20 cellular contexts compared by ENCODE assay signal in genomic region chr9:20236676-20237075, GRCh38.
DNase-seq lines count a peak whose midpoint lies in the region; ATAC-seq and TF ChIP-seq lines count a peak whose summit lies in the region.
"Had no signal": no experiment of that assay in that cellular context is flagged by ENCODE, and none has a peak within 500 bp of the region (broad histone marks: within the 10 kb centered on the region; RNA-seq: fewer than 3 reads in every experiment).

No MANE protein-coding gene starts in this region.

- no peak overlapping the region for H3K4me3 ChIP-seq in upper lobe of right lung
- H3K4me3 ChIP-seq: SJSA1, tibial artery had no signal

- no peaks in the 10 kb centered on the region for H3K27me3 ChIP-seq in foreskin keratinocyte
- H3K27me3 ChIP-seq in upper lobe of right lung, result no peaks in the 10 kb centered on the region
- H3K27me3 ChIP-seq: SJSA1, tibial artery had no signal

- ATAC-seq in foreskin keratinocyte (peak; percentile 99), upper lobe of right lung (peak; percentile 94)
- ATAC-seq: activated CD8-positive, alpha-beta T cell treated with anti-CD3 and anti-CD28 coated beads, Interleukin-2, amount 10 ng/mL, durations not matched to agents 7 days and 5 days; activated T-cell treated with anti-CD3 and anti-CD28 coated beads, Interleukin-2, amount 50 U/mL, for 72 hours; naive thymus-derived CD8-positive, alpha-beta T cell had no signal

- H3K36me3 ChIP-seq in upper lobe of right lung, result no peaks in the 10 kb centered on the region
- H3K36me3 ChIP-seq: SJSA1, tibial artery had no signal

- DNase-seq in HT1080 (ENCODE audit: low read depth), result peak; percentile 25
- DNase-seq in NCI-H510A (lab: John Stamatoyannopoulos, UW), result peak; percentile 35
- DNase-seq in foreskin keratinocyte, result peak; percentile 94 to 97
- DNase-seq in upper lobe of right lung, result no peak
- no peak for DNase-seq in iPS-NIHi11 (ENCODE audit: low spot score)
- DNase-seq in anterior cingulate cortex (lab: John Stamatoyannopoulos, UW), result no peak
- no peak for DNase-seq in glomerular visceral epithelial cell (ENCODE audit: extremely low spot score)
- DNase-seq: activated B cell treated with CpG ODN at 0.5 μM for 24 hours; activated CD8-positive, alpha-beta T cell treated with anti-CD3 and anti-CD28 coated beads, Interleukin-2, amount 10 ng/mL, durations not matched to agents 7 days and 5 days; activated naive CD4-positive, alpha-beta T cell treated with anti-CD3 and anti-CD28 coated beads, Interleukin-2, amount 50 U/mL, for 16 hours; activated T-cell treated with anti-CD3 and anti-CD28 coated beads, Interleukin-2, amount 50 U/mL, for 72 hours; AML-193; GDM1; H7; naive thymus-derived CD8-positive, alpha-beta T cell; NCI-H187; stimulated activated CD4-positive, alpha-beta T cell treated with anti-CD3 and anti-CD28 coated beads, Interleukin-1b, Interleukin-23, amount 100 ng/mL, for 48 hours; stimulated activated naive CD4-positive, alpha-beta T cell; tibial artery had no signal

- H3K27ac ChIP-seq in foreskin keratinocyte (peak overlapping the region; percentile 30), upper lobe of right lung (no peak overlapping the region)
- H3K27ac ChIP-seq: SJSA1, tibial artery had no signal

- H3K4me1 ChIP-seq in foreskin keratinocyte (peaks cover 18% of the 10 kb centered on the region), upper lobe of right lung (no peaks in the 10 kb centered on the region)
- H3K4me1 ChIP-seq: SJSA1, tibial artery had no signal

- intact Hi-C loops in upper lobe of right lung (cut with DNase I), result no loop called here

- no peaks in the 10 kb centered on the region for H3K9me3 ChIP-seq in upper lobe of right lung
- H3K9me3 ChIP-seq: SJSA1, tibial artery had no signal

- no peak for TF ChIP-seq CTCF in foreskin keratinocyte (conservative IDR thresholded peaks at IDR 0.05)
- no peak for TF ChIP-seq CTCF in upper lobe of right lung (IDR thresholded peaks at IDR 0.05)

Comparison
In these comparisons a context has a peak if more than half of its experiments do, and no peak if none do; other contexts are left out.
1. DNase-seq: peak in HT1080 (single experiment), NCI-H510A (single experiment) and foreskin keratinocyte (2 of 2); none in upper lobe of right lung (single experiment), iPS-NIHi11 (single experiment), anterior cingulate cortex (0 of 58) and glomerular visceral epithelial cell (single experiment).